Comparison of ENCODE assay signal across 25 cellular contexts in genomic region chr15:25805006-25805405, GRCh38. TPM values are rescaled to one million over a fixed set of nuclear protein-coding genes. Genes with fewer than 3 reads are reported as not detected.
A peak's percentile ranks its signal among the peaks of the same experiment; 100 is the strongest.
DNase-seq lines count a peak whose midpoint lies in the region; ATAC-seq, FAIRE-seq and TF ChIP-seq lines count a peak whose summit lies in the region.
"Had no signal": no experiment of that assay in that cellular context is flagged by ENCODE, and none has a peak within 500 bp of the region (broad histone marks: within the 10 kb centered on the region; RNA-seq: fewer than 3 reads in every experiment).

No MANE protein-coding gene starts in this region.

- H3K27ac ChIP-seq in kidney (ENCODE audit: low read depth in 2 of 2, low read length in 2 of 2) = no peak overlapping the region
- peak overlapping the region; percentile 29 to 60 for H3K27ac ChIP-seq in thoracic aorta
- H3K27ac ChIP-seq: SJSA1 had no signal

- TF ChIP-seq POLR2A in GM12892 (IDR thresholded peaks at IDR 0.05; ENCODE audit: low read depth, low read length) = no peak

- no peak overlapping the region for H3K4me3 Mint-ChIP-seq in Calu3 (ENCODE audit: low read depth, unreplicated experiment)
- H3K4me3 Mint-ChIP-seq: activated CD4-positive, alpha-beta T cell treated with anti-CD3 and anti-CD28 coated beads for 36 hours; activated naive CD4-positive, alpha-beta T cell treated with anti-CD3 and anti-CD28 coated beads, Interleukin-2, amount 50 U/mL, for 24 hours; activated T-cell treated with anti-CD3 and anti-CD28 coated beads, Interleukin-2, amount 50 U/mL, for 72 hours; endodermal cell; natural killer cell treated with Interleukin-12 subunit alpha and Interleukin-12 subunit beta and Interleukin-15 and Interleukin-18, amount 100 ng/mL, for 72 hours; stimulated activated naive B cell treated with anti-CD40 and anti-IgM and Interleukin-4, amounts not matched to agents 10 μg/mL and 1 μg/mL and 100 μg/mL, for 72 hours had no signal

- H3K9me3 Mint-ChIP-seq in Calu3 (ENCODE audit: low read depth, unreplicated experiment) = no peaks in the 10 kb centered on the region
- H3K9me3 Mint-ChIP-seq: activated naive CD4-positive, alpha-beta T cell treated with anti-CD3 and anti-CD28 coated beads, Interleukin-2, amount 50 U/mL, for 24 hours; activated T-cell treated with anti-CD3 and anti-CD28 coated beads, Interleukin-2, amount 50 U/mL, for 72 hours; endodermal cell; natural killer cell treated with Interleukin-12 subunit alpha and Interleukin-12 subunit beta and Interleukin-15 and Interleukin-18, amount 100 ng/mL, for 72 hours; stimulated activated naive B cell treated with anti-CD40 and anti-IgM and Interleukin-4, amounts not matched to agents 10 μg/mL and 1 μg/mL and 100 μg/mL, for 72 hours had no signal

- H3K9ac ChIP-seq in kidney (ENCODE audit: low read length in 2 of 2) = no peak overlapping the region

- intact Hi-C loops in kidney (cut with DNase I) = no loop called here
- intact Hi-C loops in Calu3 (cut with micrococcal nuclease; ENCODE audit: unreplicated experiment) = no loop called here

- no peak for FAIRE-seq in kidney (lab: Jason Lieb, UNC)
- FAIRE-seq in GM12892 (lab: Jason Lieb, UNC) = no peak
- FAIRE-seq: H1 had no signal

- H3K4me3 ChIP-seq in kidney (ENCODE audit: low read length in 2 of 2) (no peak overlapping the region), thoracic aorta (no peak overlapping the region)
- H3K4me3 ChIP-seq: SJSA1 had no signal

- H3K27me3 ChIP-seq in thoracic aorta (replicated peaks; ENCODE audit: insufficient read depth) = no peaks in the 10 kb centered on the region
- H3K27me3 ChIP-seq: BE2C, SJSA1 had no signal

- no peaks in the 10 kb centered on the region for H3K9me3 ChIP-seq in kidney (ENCODE audit: control insufficient read depth in 1 of 2, low read length in 2 of 2)
- H3K9me3 ChIP-seq in thoracic aorta = no peaks in the 10 kb centered on the region
- H3K9me3 ChIP-seq: BE2C, SJSA1 had no signal

- no TSS peak for BruUV-seq in Calu3 (replicated peaks; lab: Mats Ljungman, UMichigan)

- DNase-seq in G401 (ENCODE audit: low spot score) (peak; percentile 73), astrocyte of the hippocampus (ENCODE audit: low read depth, low spot score) (peak; percentile 72), kidney (peak; percentile 21), thoracic aorta (ENCODE audit: low spot score) (peak; percentile 53), GM10248 (ENCODE audit: extremely low spot score) (no peak), Calu3 (no peak), GM12892 (ENCODE audit: insufficient read length) (no peak)
- DNase-seq in stimulated activated CD4-positive, alpha-beta T cell treated with anti-CD3 and anti-CD28 coated beads, Interleukin-4, amount 100 ng/mL, for 4 hours = no peak
- DNase-seq: activated CD4-positive, alpha-beta T cell treated with anti-CD3 and anti-CD28 coated beads for 36 hours; activated T-cell treated with anti-CD3 and anti-CD28 coated beads, Interleukin-2, amount 50 U/mL, for 72 hours; BE2C; COR-L47; DND-41; endodermal cell; NCI-H1417 treated with DMSO at 0.1 percent for 48 hours; NCI-H2107; NK-92 treated with Interleukin-12 subunit alpha and Interleukin-12 subunit beta, amount 100 ng/mL, for 24 hours; stimulated activated naive B cell treated with anti-CD40 and anti-IgM and Interleukin-4, amounts not matched to agents 10 μg/mL and 1 μg/mL and 100 μg/mL, for 72 hours had no signal

- no peaks in the 10 kb centered on the region for H3K36me3 Mint-ChIP-seq in Calu3 (ENCODE audit: insufficient read depth, unreplicated experiment)
- H3K36me3 Mint-ChIP-seq: activated naive CD4-positive, alpha-beta T cell treated with anti-CD3 and anti-CD28 coated beads, Interleukin-2, amount 50 U/mL, for 24 hours; natural killer cell treated with Interleukin-12 subunit alpha and Interleukin-12 subunit beta and Interleukin-15 and Interleukin-18, amount 100 ng/mL, for 72 hours; stimulated activated naive B cell treated with anti-CD40 and anti-IgM and Interleukin-4, amounts not matched to agents 10 μg/mL and 1 μg/mL and 100 μg/mL, for 72 hours had no signal

- ATAC-seq in thoracic aorta (ENCODE audit: insufficient number of reproducible peaks, low FRiP score, low read depth) = peak; percentile 36
- ATAC-seq: activated CD4-positive, alpha-beta T cell treated with anti-CD3 and anti-CD28 coated beads for 36 hours; activated T-cell treated with anti-CD3 and anti-CD28 coated beads, Interleukin-2, amount 50 U/mL, for 72 hours; left lobe of liver; natural killer cell treated with Interleukin-12 subunit alpha and Interleukin-12 subunit beta and Interleukin-15 and Interleukin-18, amount 100 ng/mL, for 72 hours; Panc1; stimulated activated naive B cell treated with anti-CD40 and anti-IgM and Interleukin-4, amounts not matched to agents 10 μg/mL and 1 μg/mL and 100 μg/mL, for 72 hours had no signal

- H3K27ac Mint-ChIP-seq in Calu3 (ENCODE audit: unreplicated experiment) = no peak overlapping the region
- H3K27ac Mint-ChIP-seq: activated CD4-positive, alpha-beta T cell treated with anti-CD3 and anti-CD28 coated beads for 36 hours; activated T-cell treated with anti-CD3 and anti-CD28 coated beads, Interleukin-2, amount 50 U/mL, for 72 hours; endodermal cell; natural killer cell treated with Interleukin-12 subunit alpha and Interleukin-12 subunit beta and Interleukin-15 and Interleukin-18, amount 100 ng/mL, for 72 hours; stimulated activated naive B cell treated with anti-CD40 and anti-IgM and Interleukin-4, amounts not matched to agents 10 μg/mL and 1 μg/mL and 100 μg/mL, for 72 hours had no signal

- CTCF ChIA-PET in GM10248 (lab: Yijun Ruan, JAX) (no interaction called here), Calu3 (lab: Charles Lee) (no interaction called here)

- H3K27me3 Mint-ChIP-seq in Calu3 (ENCODE audit: unreplicated experiment) = no peaks in the 10 kb centered on the region
- H3K27me3 Mint-ChIP-seq: activated CD4-positive, alpha-beta T cell treated with anti-CD3 and anti-CD28 coated beads for 36 hours; activated naive CD4-positive, alpha-beta T cell treated with anti-CD3 and anti-CD28 coated beads, Interleukin-2, amount 50 U/mL, for 24 hours had no signal

- no peaks in the 10 kb centered on the region for H3K4me1 Mint-ChIP-seq in Calu3 (ENCODE audit: low read depth, unreplicated experiment)
- H3K4me1 Mint-ChIP-seq: endodermal cell had no signal

- no peak for TF ChIP-seq CTCF in kidney (IDR thresholded peaks at IDR 0.05; ENCODE audit: borderline replicate concordance, extremely low read depth, insufficient read depth)
- no peak for TF ChIP-seq CTCF in thoracic aorta (IDR thresholded peaks at IDR 0.05)
- TF ChIP-seq CTCF in GM10248 (IDR thresholded peaks at IDR 0.05; ENCODE audit: control extremely low read depth, extremely low read depth, low read depth, missing control alignments) = no peak
- no peak for TF ChIP-seq CTCF in Calu3 (IDR thresholded peaks at IDR 0.05; ENCODE audit: unreplicated experiment)

- H3K4me1 ChIP-seq in kidney (ENCODE audit: control insufficient read depth in 1 of 2, insufficient read depth in 1 of 2, low read depth in 1 of 2, low read length in 2 of 2) (no peaks in the 10 kb centered on the region), thoracic aorta (ENCODE audit: control insufficient read depth in 1 of 2, low read depth in 2 of 2) (peaks cover 38 to 74% of the 10 kb centered on the region in 2 donors)
- H3K4me1 ChIP-seq: BE2C had no signal

- in situ Hi-C loops in G401 (cut with HindIII; ENCODE audit: low sequenced_read_pairs) = no loop called here

- POLR2A ChIA-PET in GM10248 (lab: Yijun Ruan, JAX) = no interaction called here

- no peaks in the 10 kb centered on the region for H3K36me3 ChIP-seq in kidney (ENCODE audit: control insufficient read depth in 1 of 2, insufficient read depth in 2 of 2, low read length in 2 of 2)
- no peaks in the 10 kb centered on the region for H3K36me3 ChIP-seq in thoracic aorta
- H3K36me3 ChIP-seq: BE2C had no signal

RNA-seq across cellular contexts. Expression of gene ATP10A, which starts 58.1 kb away (rescaled TPM):
- total RNA-seq in G401 (2014; rRNA removed; shearing (Covaris generic)) = 9.2 and 14.1 TPM in 2 replicates
- 6.8 TPM for total RNA-seq in kidney
- polyA plus RNA-seq in kidney (ENCODE audit: insufficient read depth, low read depth, low replicate concordance) = 4.0 TPM
- 10 to 100 TPM; 59.4 to 89.8 TPM for total RNA-seq in thoracic aorta
- 2.6 and 3.0 TPM in 2 replicates for total RNA-seq in Calu3 (2022)
- polyA plus RNA-seq in GM12892 (2012; ENCODE audit: missing spikeins) = 0.11 TPM
- total RNA-seq: MCF 10A had no signal

Comparison
In these comparisons a context has a peak if more than half of its experiments do, and no peak if none do; other contexts are left out.
1. DNase-seq: peak in G401 (single experiment), astrocyte of the hippocampus (single experiment), kidney (single experiment) and thoracic aorta (single experiment); none in stimulated activated CD4-positive, alpha-beta T cell treated with anti-CD3 and anti-CD28 coated beads, Interleukin-4, amount 100 ng/mL, for 4 hours (0 of 2), GM10248 (single experiment), Calu3 (single experiment) and GM12892 (single experiment).
2. H3K27ac ChIP-seq: peak in thoracic aorta (2 of 2); none in kidney (0 of 2).